Comparison of ENCODE assay signal across 20 cellular contexts in the genomic region with DNA sequence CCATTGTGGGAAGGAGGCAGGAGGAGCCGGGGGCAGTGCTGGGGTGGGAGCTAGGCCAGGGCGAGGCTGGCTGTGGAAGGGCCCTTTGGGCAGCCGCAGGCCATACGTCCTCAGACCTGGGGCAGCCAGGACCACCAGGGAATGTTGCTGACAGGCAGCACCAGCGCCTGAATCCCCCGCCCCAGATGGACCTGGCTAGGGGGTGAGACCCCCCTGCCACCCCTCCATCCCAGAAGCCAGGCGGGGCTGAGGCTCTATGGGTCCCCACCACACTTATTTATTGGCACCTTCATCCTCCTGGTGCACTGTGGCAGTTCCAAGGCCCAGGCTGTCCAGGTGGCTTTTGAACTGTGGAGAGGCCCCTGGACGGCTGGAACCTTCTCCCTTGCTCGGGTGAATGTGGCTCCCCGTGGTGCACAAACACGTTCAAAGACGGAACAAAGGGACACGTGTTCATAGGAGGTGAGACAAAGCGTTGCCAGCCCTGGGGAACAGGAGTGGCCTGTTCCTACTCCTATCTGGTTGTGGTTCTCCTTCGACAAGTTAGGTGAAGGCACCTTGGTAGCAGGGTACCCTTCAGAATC. TPM values are rescaled to one million over a fixed set of nuclear protein-coding genes. Genes with fewer than 3 reads are reported as not detected.
DNase-seq lines count a peak whose midpoint lies in the region; ATAC-seq and TF ChIP-seq lines count a peak whose summit lies in the region.
"Had no signal": no experiment of that assay in that cellular context is flagged by ENCODE, and none has a peak within 500 bp of the region (broad histone marks: within the 10 kb centered on the region; RNA-seq: fewer than 3 reads in every experiment).

No MANE protein-coding gene starts in this region.

- WGBS in IMR-90 (ENCODE audit: extremely low coverage in 2 of 2, insufficient read length in 1 of 2), 2 experiments: no CpG with 5 or more reads among the region's 15 CpGs

- CTCF ChIA-PET in IMR-90 (lab: Yijun Ruan, JAX): no interaction called here

- no peak for TF ChIP-seq RAD21 in IMR-90 (IDR thresholded peaks at IDR 0.05; ENCODE audit: low read length)

- no peak overlapping the region for H3K4me2 ChIP-seq in IMR-90 (ENCODE audit: low read depth, low read length)

- H2AK5ac ChIP-seq in IMR-90 (ENCODE audit: low read depth, low read length): 0 out of 2 replicates have a peak overlapping the region, but pooled peaks have one; percentile 26

- no peak overlapping the region for H4K8ac ChIP-seq in IMR-90 (ENCODE audit: low read depth in 2 of 2, low read length in 2 of 2)

- in situ Hi-C loops in IMR-90 (cut with MboI; ENCODE audit: low sequenced_read_pairs): no loop called here

- H3K36me3 ChIP-seq in IMR-90 (ENCODE audit: control insufficient read depth, insufficient read depth, low read length): no peaks in the 10 kb centered on the region

- no TSS peak for BruUV-seq in IMR-90 (replicated peaks; lab: Mats Ljungman, UMichigan)

- TF ChIP-seq CTCF in 22Rv1 (IDR thresholded peaks at IDR 0.05) (no peak), IMR-90 (conservative IDR thresholded peaks at IDR 0.05; ENCODE audit: low read depth, low read length) (no peak)

- no peaks in the 10 kb centered on the region for H3K9me3 ChIP-seq in IMR-90 (ENCODE audit: control insufficient read depth, insufficient read depth, low read length)

- no peaks in the 10 kb centered on the region for H4K20me1 ChIP-seq in IMR-90 (ENCODE audit: insufficient read depth, low read length)

- no peak overlapping the region for H2AFZ ChIP-seq in IMR-90 (replicated peaks; ENCODE audit: low read length, poor library complexity)
- H2AFZ ChIP-seq: parathyroid adenoma had no signal

- H4K5ac ChIP-seq in IMR-90 (ENCODE audit: low read depth, low read length): no peak overlapping the region

- no peak overlapping the region for H3K9ac ChIP-seq in IMR-90 (ENCODE audit: low read depth, low read length)
- H3K9ac ChIP-seq: parathyroid adenoma had no signal

- H3K27me3 ChIP-seq in IMR-90 (ENCODE audit: control insufficient read depth, insufficient read depth, low read length): no peaks in the 10 kb centered on the region

- no peak for ATAC-seq in IMR-90 (ENCODE audit: low read depth)
- ATAC-seq in sciatic nerve: no peak
- ATAC-seq in HG02973 (IDR thresholded peaks at IDR 0.05; ENCODE audit: unreplicated experiment): no peak
- ATAC-seq in GM18867 (IDR thresholded peaks at IDR 0.05; ENCODE audit: unreplicated experiment): no peak
- ATAC-seq: activated naive CD4-positive, alpha-beta T cell treated with anti-CD3 and anti-CD28 coated beads, Interleukin-2, amount 50 U/mL, for 72 hours; effector memory CD8-positive, alpha-beta T cell; PC-3; stimulated activated naive CD8-positive, alpha-beta T cell treated with anti-CD3 and anti-CD28 coated beads, Interleukin-15, Interleukin-2, amounts not matched to agents 100 U/mL and 50 U/mL, for 24 hours had no signal

- H4K91ac ChIP-seq in IMR-90 (ENCODE audit: insufficient read depth, low read depth, low read length): no peak overlapping the region; the same call in 1 of the 2 replicates

- no peak overlapping the region for H3K56ac ChIP-seq in IMR-90 (ENCODE audit: extremely low read depth, insufficient read depth, low read length)

- no peak overlapping the region; the same call in 2 of the 3 replicates for H2BK15ac ChIP-seq in IMR-90 (ENCODE audit: low read depth, low read length)

- no peak for DNase-seq in IMR-90
- peak; percentile 40 for DNase-seq in ecto neural progenitor cell (ENCODE audit: low spot score)
- DNase-seq in sciatic nerve (ENCODE audit: low spot score): peak; percentile 45
- no peak for DNase-seq in retina
- DNase-seq in activated CD8-positive, alpha-beta memory T cell treated with anti-CD3 and anti-CD28 coated beads for 24 hours: no peak
- DNase-seq: activated CD4-positive, alpha-beta T cell treated with anti-CD3 and anti-CD28 coated beads, Interleukin-2, amount 10 ng/mL, durations not matched to agents 7 days and 5 days; activated T-cell treated with anti-CD3 and anti-CD28 coated beads for 4 hours; effector memory CD8-positive, alpha-beta T cell; GF-D8; KG1; NCI-H1694; NCI-H524 treated with DMSO at 0.1 percent for 48 hours; PC-3; stimulated activated CD4-positive, alpha-beta T cell treated with anti-CD3 and anti-CD28 coated beads, Interleukin-15, amount 100 ng/mL, for 24 hours; stimulated activated naive CD8-positive, alpha-beta T cell treated with anti-CD3 and anti-CD28 coated beads, Interleukin-15, Interleukin-2, amounts not matched to agents 100 U/mL and 50 U/mL, for 24 hours had no signal

- no peak overlapping the region for H3K14ac ChIP-seq in IMR-90 (replicated peaks; ENCODE audit: low read depth, low read length)

- TF ChIP-seq POLR2A in IMR-90 (IDR thresholded peaks at IDR 0.05; ENCODE audit: low read depth, low read length): no peak

- peak overlapping the region; percentile 20 for H2AK9ac ChIP-seq in IMR-90 (replicated peaks; ENCODE audit: low read depth, low read length, poor library complexity)

- no peak overlapping the region; the same call in 1 of the 2 replicates for H3K4ac ChIP-seq in IMR-90 (ENCODE audit: low read depth, low read length)

- H2BK5ac ChIP-seq in IMR-90 (ENCODE audit: low read depth, low read length, poor library complexity, severe bottlenecking): no peak overlapping the region

- H2BK20ac ChIP-seq in IMR-90 (ENCODE audit: low read depth, low read length): no peak overlapping the region; the same call in 1 of the 2 replicates

- intact Hi-C loops in IMR-90 (cut with micrococcal nuclease): no loop called here
- intact Hi-C loops in sciatic nerve (cut with DNase I): no loop called here

- H3K4me1 ChIP-seq in IMR-90 (ENCODE audit: control insufficient read depth, insufficient read depth, low read length): peaks cover 16% of the 10 kb centered on the region
- H3K4me1 ChIP-seq: parathyroid adenoma had no signal

- H3K18ac ChIP-seq in IMR-90 (ENCODE audit: low read depth, low read length): no peak overlapping the region

- H3K4me3 ChIP-seq in IMR-90 (ENCODE audit: insufficient read depth, low read depth, low read length): no peak overlapping the region

- dilution Hi-C loops in IMR-90 (cut with HindIII; ENCODE audit: low sequenced_read_pairs, unreplicated experiment): no loop called here

- H3K9me1 ChIP-seq in IMR-90 (ENCODE audit: insufficient read depth, low read length): peaks cover 4% of the 10 kb centered on the region; the same call in 1 of the 2 replicates

- no peak overlapping the region for H2BK120ac ChIP-seq in IMR-90 (ENCODE audit: low read depth, low read length)

- POLR2A ChIA-PET in IMR-90 (lab: Charles Lee; ENCODE audit: unreplicated experiment): no interaction called here

- no peaks in the 10 kb centered on the region for H3K79me1 ChIP-seq in IMR-90 (ENCODE audit: low read depth in 1 of 2, low read length in 2 of 2)

- no peak overlapping the region for H3K23ac ChIP-seq in IMR-90 (ENCODE audit: low read depth, low read length)

- H3K27ac ChIP-seq in 22Rv1: peak overlapping the region; percentile 70
- no peak overlapping the region for H3K27ac ChIP-seq in IMR-90 (ENCODE audit: insufficient read depth, low read length)
- H3K27ac ChIP-seq: parathyroid adenoma had no signal

TF ChIP-seq in IMR-90, 13 proteins besides CTCF, POLR2A, EP300 and RAD21:
- TF ChIP-seq SMC3 (IDR thresholded peaks at IDR 0.05; ENCODE audit: low read depth, low read length): no peak
- no peak for TF ChIP-seq MAZ (IDR thresholded peaks at IDR 0.05; ENCODE audit: borderline replicate concordance, low read depth, low read length)

RNA-seq across cellular contexts. Expression of gene RAMP1, which starts 35.1 kb away (rescaled TPM):
- total RNA-seq in IMR-90 (2012; rRNA removed) (15.8 and 19.2 TPM in 2 replicates), sciatic nerve (26.3 TPM)
- polyA plus RNA-seq in IMR-90 (2012; rRNA removed): 77.1 and 100.0 TPM in 2 replicates
- 75.6 and 199 TPM in 2 replicates for polyA plus RNA-seq in IMR-90 (2012; cell fraction: cytosol; rRNA removed)
- polyA plus RNA-seq in IMR-90 (2012; cell fraction: nucleus; rRNA removed; ENCODE audit: low replicate concordance): 18.0 and 50.4 TPM in 2 replicates

Comparison
In these comparisons a context has a peak if more than half of its experiments do, and no peak if none do; other contexts are left out.
1. DNase-seq: peak in ecto neural progenitor cell (single experiment) and sciatic nerve (single experiment); none in IMR-90 (single experiment), retina (single experiment) and activated CD8-positive, alpha-beta memory T cell treated with anti-CD3 and anti-CD28 coated beads for 24 hours (single experiment).